In genomic region chr11:65505434-65506315, GRCh38 we compare ENCODE assay signal across 8 cellular contexts. TPM values are rescaled to one million over a fixed set of nuclear protein-coding genes. Genes with fewer than 3 reads are reported as not detected.
DNase-seq lines count a peak whose midpoint lies in the region; ATAC-seq and TF ChIP-seq lines count a peak whose summit lies in the region.

No MANE protein-coding gene starts in this region.

- no peak for TF ChIP-seq CTCF in left lung (IDR thresholded peaks at IDR 0.05)
- TF ChIP-seq CTCF in tibial nerve (IDR thresholded peaks at IDR 0.05) = no peak

- peak in 1 of 2 donors; percentile 98 for TF ChIP-seq EP300 in tibial nerve (IDR thresholded peaks at IDR 0.05)

- TF ChIP-seq POLR2A in tibial nerve (IDR thresholded peaks at IDR 0.05) = peak; percentile 21 to 53

- H3K9me3 ChIP-seq in adipocyte (ENCODE audit: control insufficient read depth, low read length) (peaks cover 11% of the 10 kb centered on the region), left lung (no peaks in the 10 kb centered on the region), tibial nerve (no peaks in the 10 kb centered on the region)

- WGBS in tibial nerve, 2 donors = 8 to 15% methylated on average over 13 of the region's 13 CpGs

- peak overlapping the region; percentile 98 to 99 for H3K27ac ChIP-seq in left lung
- H3K27ac ChIP-seq in tibial nerve = peak overlapping the region; percentile 93 to 99 (median 94)

- peaks cover 63% of the 10 kb centered on the region for H3K36me3 ChIP-seq in adipocyte (ENCODE audit: control insufficient read depth, insufficient read depth, low read length, severe bottlenecking)
- H3K36me3 ChIP-seq in left lung = peaks cover 4 to 58% of the 10 kb centered on the region in 2 donors
- peaks cover 17 to 61% (median 36%) of the 10 kb centered on the region in 3 donors for H3K36me3 ChIP-seq in tibial nerve

- H3K27me3 ChIP-seq in adipocyte (replicated peaks; ENCODE audit: control insufficient read depth, insufficient read depth, low read length) (no peaks in the 10 kb centered on the region), left lung (no peaks in the 10 kb centered on the region), tibial nerve (no peaks in the 10 kb centered on the region)

- ATAC-seq in Right ventricle myocardium inferior (no peak), left lung (no peak), GM21423 (IDR thresholded peaks at IDR 0.05; ENCODE audit: unreplicated experiment) (no peak)

- peak overlapping the region; percentile 98 for H3K9ac ChIP-seq in adipocyte (ENCODE audit: low read length)

- DNase-seq in cardiac septum (ENCODE audit: low spot score) (peak; percentile 71), Right ventricle myocardium inferior (ENCODE audit: missing footprints) (no peak), adipocyte (ENCODE audit: low read depth) (peak; percentile 37), left lung (no peak), tibial nerve (ENCODE audit: low spot score in 2 of 2) (peak in 1 of 2 donors; percentile 41), activated gamma-delta T cell treated with Interleukin-2 at 50 U/mL for 16 hours (no peak)
- no peak for DNase-seq in activated CD4-positive, alpha-beta T cell treated with anti-CD3 and anti-CD28 coated beads, Interleukin-2, amount 50 U/mL, for 1 hour

- H3K4me1 ChIP-seq in adipocyte (ENCODE audit: control insufficient read depth, insufficient read depth, low read length) (no peaks in the 10 kb centered on the region), left lung (peaks cover 3 to 55% of the 10 kb centered on the region in 2 donors), tibial nerve (peaks cover 0 to 41% (median 25%) of the 10 kb centered on the region in 4 donors)

- intact Hi-C loops in cardiac septum (cut with DNase I) = no loop called here
- intact Hi-C loops in Right ventricle myocardium inferior (cut with DNase I) = loop anchor here (5.0 kb wide), 1 partner anchor 33 kb away; no protein-coding TSS in a partner anchor
- intact Hi-C loops in left lung (cut with DNase I) = loop anchor here in 1 of 2 donors (5.0 kb wide), 1 partner anchor 88 kb away; no protein-coding TSS in a partner anchor

- H3K4me3 ChIP-seq in adipocyte (ENCODE audit: low read length) (peak overlapping the region; percentile 90), left lung (peak overlapping the region; percentile 50 to 77), tibial nerve (peak overlapping the region; percentile 63 to 76 (median 70))

RNA-seq across cellular contexts. Expression of gene MALAT1, which starts 6.8 kb away (rescaled TPM):
- 9,850 TPM for total RNA-seq in cardiac septum
- total RNA-seq in Right ventricle myocardium inferior = 5,781 TPM
- total RNA-seq in left lung = over 10,000 TPM; 12,400 to 15,875 TPM
- over 10,000 TPM; 20,649 to 23,532 (median 22,230) TPM for total RNA-seq in tibial nerve

RNA-seq across cellular contexts. Expression of gene SCYL1, which starts 19.2 kb away (rescaled TPM):
- total RNA-seq in cardiac septum (60.2 TPM), Right ventricle myocardium inferior (55.6 TPM), left lung (10 to 100 TPM; 81.2 to 82.5 TPM), tibial nerve (100 to 1,000 TPM; 109 to 128 (median 112) TPM)

RNA-seq across cellular contexts. Expression of gene LTBP3, which starts 52.5 kb away (rescaled TPM):
- total RNA-seq in cardiac septum (148 TPM), Right ventricle myocardium inferior (72.3 TPM), left lung (100 to 1,000 TPM in 1 of 2 donors, 10 to 100 TPM in 1; 70.8 to 157 TPM), tibial nerve (100 to 1,000 TPM; 236 to 476 (median 386) TPM)

Comparison
In these comparisons a context has a peak if more than half of its experiments do, and no peak if none do; other contexts are left out.
1. DNase-seq: peak in cardiac septum (single experiment) and adipocyte (single experiment); none in Right ventricle myocardium inferior (single experiment), left lung (0 of 2), activated CD4-positive, alpha-beta T cell treated with anti-CD3 and anti-CD28 coated beads, Interleukin-2, amount 50 U/mL, for 1 hour (single experiment) and activated gamma-delta T cell treated with Interleukin-2 at 50 U/mL for 16 hours (single experiment).
2. Peak in every context shown above with its lines, with median percentiles within 50 percentile points of each other: H3K4me3 ChIP-seq.